In the genomic region with DNA sequence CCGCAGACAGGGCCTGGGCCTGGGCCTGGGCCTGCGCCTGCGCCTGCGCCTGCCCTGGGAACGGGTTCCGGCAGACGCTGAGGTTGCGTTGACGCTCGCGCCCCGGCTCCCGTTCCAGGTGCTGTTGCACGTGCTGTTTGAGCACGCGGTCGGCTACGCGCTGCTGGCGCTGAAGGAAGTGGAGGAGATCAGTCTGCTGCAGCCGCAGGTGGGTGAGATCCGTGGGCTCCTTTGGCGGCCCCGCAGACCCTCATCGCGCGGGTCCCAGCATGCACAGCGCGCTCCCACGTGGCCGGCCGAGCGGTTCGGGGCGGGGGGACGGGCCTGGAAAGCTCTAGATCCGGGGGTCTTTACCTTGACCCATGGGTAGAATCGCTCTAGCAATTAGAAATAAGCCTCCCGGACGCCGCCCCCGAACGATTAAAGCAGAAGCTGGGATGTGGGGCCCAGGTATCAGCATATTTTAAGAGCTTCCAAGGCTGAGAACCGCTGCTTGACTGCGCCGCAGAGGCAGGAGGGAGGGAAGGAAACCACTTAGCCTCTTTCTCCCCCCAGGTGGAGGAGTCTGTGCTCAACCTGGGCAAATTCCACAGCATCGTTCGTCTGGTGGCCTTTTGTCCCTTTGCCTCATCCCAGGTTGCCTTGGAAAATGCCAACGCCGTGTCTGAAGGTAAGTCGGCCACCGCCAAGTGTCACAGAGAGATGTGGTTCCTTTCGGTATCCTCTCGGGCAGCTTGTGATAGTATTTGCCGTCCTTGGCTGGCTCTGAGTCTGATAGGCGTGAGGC, we compare ENCODE assay signal across 8 cellular contexts. TPM values are rescaled to one million over a fixed set of nuclear protein-coding genes. Genes with fewer than 3 reads are reported as not detected.
DNase-seq lines count a peak whose midpoint lies in the region; ATAC-seq and TF ChIP-seq lines count a peak whose summit lies in the region.

No MANE protein-coding gene starts in this region.

- H3K27ac ChIP-seq in psoas muscle: peak overlapping the region; percentile 95

- TF ChIP-seq CTCF in NB4 (IDR thresholded peaks at IDR 0.05; ENCODE audit: low read depth, low read length) (no peak), psoas muscle (IDR thresholded peaks at IDR 0.05) (no peak)

- 0 to 1% (median 1%) methylated on average over 46 to 56 of the region's 56 CpGs for WGBS in psoas muscle, 3 donors

- no peaks in the 10 kb centered on the region for H3K9me3 Mint-ChIP-seq in activated naive CD8-positive, alpha-beta T cell treated with anti-CD3 and anti-CD28 coated beads, Interleukin-2, amount 10 ng/mL, durations not matched to agents 7 days and 5 days

- peak overlapping the region; percentile 87 for H3K27ac Mint-ChIP-seq in activated naive CD8-positive, alpha-beta T cell treated with anti-CD3 and anti-CD28 coated beads, Interleukin-2, amount 10 ng/mL, durations not matched to agents 7 days and 5 days

- H3K4me1 ChIP-seq in psoas muscle: peaks cover 18% of the 10 kb centered on the region

- H3K4me3 ChIP-seq in NB4 (ENCODE audit: low read depth, low read length) (peak overlapping the region; percentile 80), psoas muscle (peak overlapping the region; percentile 98)

- peak; percentile 62 for DNase-seq in NCI-H82 (lab: John Stamatoyannopoulos, UW)
- DNase-seq in NCI-H82 treated with DMSO at 0.1 percent for 48 hours (lab: John Stamatoyannopoulos, UW; ENCODE audit: unreplicated experiment): no peak
- peak; percentile 45 for DNase-seq in HEK293T (ENCODE audit: extremely low spot score)
- peak; percentile 32 for DNase-seq in NB4 (ENCODE audit: low read depth)
- DNase-seq in activated naive CD8-positive, alpha-beta T cell treated with anti-CD3 and anti-CD28 coated beads, Interleukin-2, amount 10 ng/mL, durations not matched to agents 7 days and 5 days: no peak
- peak; percentile 66 for DNase-seq in left ventricle myocardium superior
- peak in 1 of 2 donors; percentile 51 for DNase-seq in psoas muscle
- DNase-seq in SHP77 treated with DMSO at 0.1 percent for 48 hours (lab: John Stamatoyannopoulos, UW): no peak

- peak; percentile 53 for ATAC-seq in activated naive CD8-positive, alpha-beta T cell treated with anti-CD3 and anti-CD28 coated beads, Interleukin-2, amount 10 ng/mL, durations not matched to agents 7 days and 5 days (ENCODE audit: low read depth)
- peak; percentile 72 for ATAC-seq in left ventricle myocardium superior
- ATAC-seq in psoas muscle: peak; percentile 67 to 72 (median 71)

- intact Hi-C loops in left ventricle myocardium superior (cut with micrococcal nuclease) (no loop called here), psoas muscle (cut with DNase I) (loop anchor here (5.0 to 10.0 kb wide), 2 partner anchors 126 to 178 kb away; a partner anchor contains a TSS)

- peaks cover 35% of the 10 kb centered on the region for H3K4me1 Mint-ChIP-seq in activated naive CD8-positive, alpha-beta T cell treated with anti-CD3 and anti-CD28 coated beads, Interleukin-2, amount 10 ng/mL, durations not matched to agents 7 days and 5 days

- POLR2A ChIA-PET in HEK293T (lab: Yijun Ruan, JAX): interaction anchor here (0.8 to 7.0 kb wide), 23 partner anchors 8 to 389 kb away, joined by 3 to 79 read pairs (median 5); a partner anchor contains a TSS
- POLR2A ChIA-PET in activated naive CD8-positive, alpha-beta T cell treated with anti-CD3 and anti-CD28 coated beads, Interleukin-2, amount 10 ng/mL, durations not matched to agents 7 days and 5 days (lab: Charles Lee): interaction anchor here (0.9 to 6.3 kb wide), 14 partner anchors 12 to 1803 kb away, joined by 3 to 86 read pairs (median 6); a partner anchor contains a TSS

- H3K27me3 ChIP-seq in psoas muscle (ENCODE audit: insufficient read depth in 3 of 3, low read length in 2 of 3): no peaks in the 10 kb centered on the region

- H3K9me3 ChIP-seq in psoas muscle: no peaks in the 10 kb centered on the region

- H3K27me3 Mint-ChIP-seq in activated naive CD8-positive, alpha-beta T cell treated with anti-CD3 and anti-CD28 coated beads, Interleukin-2, amount 10 ng/mL, durations not matched to agents 7 days and 5 days: no peaks in the 10 kb centered on the region

- peak overlapping the region; percentile 89 for H3K4me3 Mint-ChIP-seq in activated naive CD8-positive, alpha-beta T cell treated with anti-CD3 and anti-CD28 coated beads, Interleukin-2, amount 10 ng/mL, durations not matched to agents 7 days and 5 days

- peaks cover 19 to 46% of the 10 kb centered on the region in 2 donors for H3K36me3 ChIP-seq in psoas muscle (ENCODE audit: insufficient read depth in 1 of 2, low read depth in 1 of 2)

- H3K36me3 Mint-ChIP-seq in activated naive CD8-positive, alpha-beta T cell treated with anti-CD3 and anti-CD28 coated beads, Interleukin-2, amount 10 ng/mL, durations not matched to agents 7 days and 5 days: peaks cover 39% of the 10 kb centered on the region

- CTCF ChIA-PET in HEK293T (lab: Yijun Ruan, JAX): interaction anchor here (0.5 to 0.7 kb wide), 2 partner anchors 131 to 424 kb away, joined by 4 read pairs; no protein-coding TSS in a partner anchor

- TF ChIP-seq POLR2A in NB4 (IDR thresholded peaks at IDR 0.05; ENCODE audit: extremely low read depth, insufficient read length): no peak

TF ChIP-seq in HEK293T, 16 proteins besides CTCF, POLR2A, EP300 and RAD21:
- TF ChIP-seq ELF4 (IDR thresholded peaks at IDR 0.05) (peak; percentile 55; the same call in 1 of the 2 replicates), SUZ12 (IDR thresholded peaks at IDR 0.05) (no peak), L3MBTL2 (conservative IDR thresholded peaks at IDR 0.05) (peak; percentile 81; the same call in 1 of the 2 replicates)

RNA-seq across cellular contexts. Expression of a gene that starts 0.5 kb away (rescaled TPM):
- total RNA-seq in activated naive CD8-positive, alpha-beta T cell treated with anti-CD3 and anti-CD28 coated beads, Interleukin-2, amount 10 ng/mL, durations not matched to agents 7 days and 5 days: 100 to 1,000 TPM; 322 to 330 TPM
- 54.2 TPM for total RNA-seq in left ventricle myocardium superior
- total RNA-seq in psoas muscle: 100 to 1,000 TPM in 2 of 4 donors, 10 to 100 TPM in 2; 90.9 to 114 (median 102) TPM
- 100 to 1,000 TPM in 1 of 3 donors, 10 to 100 TPM in 2; 63.2 to 173 (median 84.1) TPM for polyA plus RNA-seq in psoas muscle

RNA-seq across cellular contexts. Expression of a gene that starts 11.1 kb away (rescaled TPM):
- total RNA-seq in activated naive CD8-positive, alpha-beta T cell treated with anti-CD3 and anti-CD28 coated beads, Interleukin-2, amount 10 ng/mL, durations not matched to agents 7 days and 5 days: 10 to 100 TPM; 95.8 to 96.7 TPM
- total RNA-seq in left ventricle myocardium superior: 247 TPM
- total RNA-seq in psoas muscle: 100 to 1,000 TPM in 2 of 4 donors, 10 to 100 TPM in 2; 58.8 to 153 (median 97.6) TPM
- polyA plus RNA-seq in psoas muscle: 100 to 1,000 TPM in 2 of 3 donors, 10 to 100 TPM in 1; 86.0 to 262 (median 166) TPM

RNA-seq across cellular contexts. Expression of a gene that starts 39.7 kb away (rescaled TPM):
- total RNA-seq in activated naive CD8-positive, alpha-beta T cell treated with anti-CD3 and anti-CD28 coated beads, Interleukin-2, amount 10 ng/mL, durations not matched to agents 7 days and 5 days: 1 to 10 TPM in 1 of 2 experiments, under 1 TPM in 1; 0.99 to 2.4 TPM
- total RNA-seq in left ventricle myocardium superior (3.7 TPM), psoas muscle (1 to 10 TPM; 1.2 to 1.9 (median 1.5) TPM)
- under 1 TPM; 0.42 to 0.87 (median 0.52) TPM for polyA plus RNA-seq in psoas muscle

Comparison
In these comparisons a context has a peak if more than half of its experiments do, and no peak if none do; other contexts are left out.
1. DNase-seq: peak in NCI-H82 (single experiment), HEK293T (single experiment), NB4 (single experiment) and left ventricle myocardium superior (single experiment); none in NCI-H82 treated with DMSO at 0.1 percent for 48 hours (single experiment), activated naive CD8-positive, alpha-beta T cell treated with anti-CD3 and anti-CD28 coated beads, Interleukin-2, amount 10 ng/mL, durations not matched to agents 7 days and 5 days (single experiment) and SHP77 treated with DMSO at 0.1 percent for 48 hours (single experiment).
2. Peak in every context shown above with its lines, with median percentiles within 50 percentile points of each other: ATAC-seq.